ENCODE assay signal across 1 cellular context in the genomic region with DNA sequence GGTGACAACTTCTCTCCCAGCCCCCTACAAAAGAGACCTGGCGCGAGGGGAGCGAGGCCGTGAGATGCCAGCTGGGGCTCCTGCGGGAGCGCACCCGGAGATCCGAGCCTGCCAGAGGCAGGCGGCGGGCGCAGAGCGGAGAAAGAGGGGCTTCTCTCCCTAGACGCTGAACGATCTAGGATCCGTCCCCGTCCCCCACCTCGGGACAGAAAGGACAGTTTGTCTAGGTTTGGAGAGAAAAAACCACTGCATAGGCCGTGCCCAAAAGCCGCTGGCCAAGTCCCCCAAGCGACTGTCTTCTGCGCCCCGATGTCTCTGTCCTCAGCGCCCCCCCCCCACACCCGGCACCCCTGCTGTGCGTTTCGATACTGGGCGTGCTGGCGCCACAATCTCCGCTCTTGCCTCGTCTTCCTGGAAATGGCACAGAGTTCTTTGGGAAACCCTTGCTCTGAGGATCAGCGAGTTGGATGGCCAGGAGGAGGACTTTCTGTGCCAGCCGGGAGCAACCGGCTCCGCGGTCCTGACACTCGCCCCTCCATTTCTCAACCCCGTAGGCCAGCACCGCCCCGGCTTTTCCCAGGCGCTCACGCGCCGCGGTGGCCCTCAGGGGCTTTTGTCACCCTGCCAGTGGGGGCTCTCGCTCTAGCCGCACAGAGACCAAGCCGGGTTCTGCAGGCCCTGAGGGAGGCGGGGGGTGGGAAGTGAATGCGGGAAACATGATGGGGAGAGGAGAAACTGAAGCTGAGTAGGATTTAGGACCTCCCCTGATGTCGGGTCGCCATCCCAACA.
TF ChIP-seq lines count a peak whose summit lies in the region.

No MANE protein-coding gene starts in this region.

TF ChIP-seq in HepG2, 621 proteins besides CTCF, POLR2A, EP300 and RAD21 (continued from another document):
- TF ChIP-seq, protein P1, sequence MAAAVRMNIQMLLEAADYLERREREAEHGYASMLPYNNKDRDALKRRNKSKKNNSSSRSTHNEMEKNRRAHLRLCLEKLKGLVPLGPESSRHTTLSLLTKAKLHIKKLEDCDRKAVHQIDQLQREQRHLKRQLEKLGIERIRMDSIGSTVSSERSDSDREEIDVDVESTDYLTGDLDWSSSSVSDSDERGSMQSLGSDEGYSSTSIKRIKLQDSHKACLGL (CRISPR knock-in tag; IDR thresholded peaks at IDR 0.05) = no peak
- TF ChIP-seq SCMH1 (CRISPR knock-in tag; IDR thresholded peaks at IDR 0.05; ENCODE audit: borderline replicate concordance) (no peak), HNF1A (IDR thresholded peaks at IDR 0.05; ENCODE audit: low read depth) (no peak), HNF1A (CRISPR knock-in tag; IDR thresholded peaks at IDR 0.05; ENCODE audit: borderline replicate concordance) (0 out of 2 replicates have a peak, but pooled peaks have one; percentile 19), NR3C1 (CRISPR knock-in tag; IDR thresholded peaks at IDR 0.05) (no peak), ZNF850 (CRISPR knock-in tag; conservative IDR thresholded peaks at IDR 0.05) (no peak), SNAPC2 (CRISPR knock-in tag; IDR thresholded peaks at IDR 0.05) (no peak), ZNF770 (CRISPR knock-in tag; IDR thresholded peaks at IDR 0.05) (no peak)
